In genomic region chr7:155198901-155199845, GRCh38 we compare ENCODE assay signal across 9 cellular contexts.
DNase-seq lines count a peak whose midpoint lies in the region; ATAC-seq and TF ChIP-seq lines count a peak whose summit lies in the region.
"Had no signal": no experiment of that assay in that cellular context is flagged by ENCODE, and none has a peak within 500 bp of the region (broad histone marks: within the 10 kb centered on the region; RNA-seq: fewer than 3 reads in every experiment).

No MANE protein-coding gene starts in this region.

- H3K9me3 ChIP-seq in esophagus squamous epithelium (peaks cover 0 to 17% (median 11%) of the 10 kb centered on the region in 3 donors), SJCRH30 (replicated peaks) (no peaks in the 10 kb centered on the region; the same call in none of the 2 replicates)

- peaks cover 0 to 37% (median 0%) of the 10 kb centered on the region in 4 donors for H3K27me3 ChIP-seq in esophagus squamous epithelium
- no peaks in the 10 kb centered on the region for H3K27me3 ChIP-seq in SJCRH30

- H3K36me3 Mint-ChIP-seq in activated T-helper 17 cell treated with anti-CD3 and anti-CD28 coated beads, Interleukin-2, amount 50 U/mL, for 72 hours (ENCODE audit: low read depth): peaks cover 9% of the 10 kb centered on the region

- TF ChIP-seq CTCF in esophagus squamous epithelium (IDR thresholded peaks at IDR 0.05): no peak

- peaks cover 11% of the 10 kb centered on the region for H3K4me1 Mint-ChIP-seq in activated T-helper 17 cell treated with anti-CD3 and anti-CD28 coated beads, Interleukin-2, amount 50 U/mL, for 72 hours

- H3K9me3 Mint-ChIP-seq in activated T-helper 17 cell treated with anti-CD3 and anti-CD28 coated beads, Interleukin-2, amount 50 U/mL, for 72 hours: peaks cover 8% of the 10 kb centered on the region

- H3K4me3 Mint-ChIP-seq in activated T-helper 17 cell treated with anti-CD3 and anti-CD28 coated beads, Interleukin-2, amount 50 U/mL, for 72 hours: peak overlapping the region; percentile 76
- H3K4me3 Mint-ChIP-seq: naive thymus-derived CD4-positive, alpha-beta T cell had no signal

- H3K27me3 Mint-ChIP-seq in activated T-helper 17 cell treated with anti-CD3 and anti-CD28 coated beads, Interleukin-2, amount 50 U/mL, for 72 hours: no peaks in the 10 kb centered on the region

- 78% methylated on average over 12 to 13 of the region's 13 CpGs for WGBS in esophagus squamous epithelium, 2 donors

- TF ChIP-seq POLR2A in esophagus squamous epithelium (IDR thresholded peaks at IDR 0.05): no peak

- no peak overlapping the region for H3K27ac ChIP-seq in esophagus squamous epithelium
- H3K27ac ChIP-seq in SJCRH30: no peak overlapping the region

- H3K4me3 ChIP-seq in esophagus squamous epithelium (no peak overlapping the region), SJCRH30 (no peak overlapping the region)

- DNase-seq in stimulated activated CD4-positive, alpha-beta T cell treated with anti-CD3 and anti-CD28 coated beads, Interleukin-2, amount 100 ng/mL, for 24 hours: peak; percentile 46 to 76
- DNase-seq in esophagus squamous epithelium (lab: John Stamatoyannopoulos, UW) (no peak), SJCRH30 (no peak), NCI-H128 (lab: John Stamatoyannopoulos, UW; ENCODE audit: unreplicated experiment) (no peak)

- H3K27ac Mint-ChIP-seq in activated T-helper 17 cell treated with anti-CD3 and anti-CD28 coated beads, Interleukin-2, amount 50 U/mL, for 72 hours: peak overlapping the region; percentile 94

- ATAC-seq in GM18868 (IDR thresholded peaks at IDR 0.05; ENCODE audit: unreplicated experiment) (peak; percentile 93), HG02973 (IDR thresholded peaks at IDR 0.05; ENCODE audit: unreplicated experiment) (peak; percentile 70), HG03280 (IDR thresholded peaks at IDR 0.05; ENCODE audit: unreplicated experiment) (no peak)
- peak; percentile 94 for ATAC-seq in activated T-helper 17 cell treated with anti-CD3 and anti-CD28 coated beads, Interleukin-2, amount 50 U/mL, for 72 hours (replicated peaks)
- ATAC-seq: naive thymus-derived CD4-positive, alpha-beta T cell had no signal

- no peaks in the 10 kb centered on the region for H3K36me3 ChIP-seq in esophagus squamous epithelium
- H3K36me3 ChIP-seq in SJCRH30: no peaks in the 10 kb centered on the region

- H3K4me1 ChIP-seq in esophagus squamous epithelium: no peaks in the 10 kb centered on the region
- H3K4me1 ChIP-seq in SJCRH30: peaks cover 4% of the 10 kb centered on the region; the same call in 1 of the 2 replicates

- intact Hi-C loops in esophagus squamous epithelium (cut with DNase I): no loop called here

Comparison
In these comparisons a context has a peak if more than half of its experiments do, and no peak if none do; other contexts are left out.
1. DNase-seq: peak in stimulated activated CD4-positive, alpha-beta T cell treated with anti-CD3 and anti-CD28 coated beads, Interleukin-2, amount 100 ng/mL, for 24 hours (2 of 2); none in esophagus squamous epithelium (single experiment), SJCRH30 (0 of 2) and NCI-H128 (single experiment).